In the genomic region with DNA sequence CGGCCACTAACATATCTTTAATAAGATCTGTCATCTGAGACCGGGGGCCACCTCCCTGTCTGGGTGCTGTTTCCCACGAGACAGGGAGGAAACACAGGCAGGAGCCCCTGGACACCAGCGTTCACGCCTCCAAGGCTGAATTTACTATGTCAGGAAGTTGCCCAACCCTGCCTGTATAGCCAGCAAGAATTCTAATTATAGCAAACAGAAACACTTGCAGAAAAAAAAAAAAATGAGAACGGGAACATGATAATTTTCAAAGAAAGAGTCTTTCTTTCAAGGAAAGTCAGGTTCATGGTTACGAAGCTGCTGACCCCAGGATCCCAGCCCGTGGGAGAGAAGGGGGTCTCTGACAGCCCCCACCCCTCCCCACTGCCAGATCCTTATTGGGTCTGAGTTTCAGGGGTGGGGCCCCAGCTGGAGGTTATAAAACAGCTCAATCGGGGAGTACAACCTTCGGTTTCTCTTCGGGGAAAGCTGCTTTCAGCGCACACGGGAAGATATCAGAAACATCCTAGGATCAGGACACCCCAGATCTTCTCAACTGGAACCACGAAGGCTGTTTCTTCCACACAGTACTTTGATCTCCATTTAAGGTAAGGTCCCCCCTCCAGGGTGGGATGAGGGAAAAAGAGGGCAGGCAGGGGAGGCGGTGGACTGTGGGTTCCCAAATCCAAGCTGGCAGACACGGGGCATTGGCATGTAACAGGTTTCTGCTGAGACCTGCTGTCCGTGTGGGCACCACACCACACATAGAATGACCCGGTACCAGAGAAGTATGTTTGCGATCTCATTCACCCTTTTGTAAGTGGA, we compare ENCODE assay signal across 9 cellular contexts. TPM values are rescaled to one million over a fixed set of nuclear protein-coding genes. Genes with fewer than 3 reads are reported as not detected.
DNase-seq lines count a peak whose midpoint lies in the region; ATAC-seq, FAIRE-seq and TF ChIP-seq lines count a peak whose summit lies in the region.
"Had no signal": no experiment of that assay in that cellular context is flagged by ENCODE, and none has a peak within 500 bp of the region (broad histone marks: within the 10 kb centered on the region; RNA-seq: fewer than 3 reads in every experiment).

A gene (plus strand): TSS at position 455 of the 813 bp plus-strand sequence. CDS start 4,981 bp downstream, outside the sequence.

- CTCF ChIA-PET in HepG2 (lab: Yijun Ruan, JAX; ENCODE audit: low intra/inter-chr PET ratio, low total read pairs): no interaction called here

- H3K9me2 ChIP-seq in GM23338 (ENCODE audit: insufficient read depth): no peaks in the 10 kb centered on the region

- TF ChIP-seq EP300 in HepG2 (IDR thresholded peaks at IDR 0.05; ENCODE audit: low read depth in 2 of 2, low read length in 2 of 2) (no peak), HepG2 (CRISPR knock-in tag; IDR thresholded peaks at IDR 0.05; ENCODE audit: borderline replicate concordance) (no peak)

- H3K36me3 ChIP-seq in HepG2 (replicated peaks in 1 of 2; ENCODE audit: control insufficient read depth in 1 of 2, insufficient read depth in 2 of 2, low read length in 2 of 2) (no peaks in the 10 kb centered on the region), GM23338 (ENCODE audit: insufficient read depth) (no peaks in the 10 kb centered on the region)

- H3K27ac Mint-ChIP-seq in activated naive CD4-positive, alpha-beta T cell treated with anti-CD3 and anti-CD28 coated beads, Interleukin-2, amount 50 U/mL, for 72 hours: peak within 1 kb of the TSS; percentile 9 to 74
- no peak within 1 kb of the TSS for H3K27ac Mint-ChIP-seq in GM23338

- POLR2A ChIA-PET in HepG2 (lab: Yijun Ruan, JAX): no interaction called here

- H3K4me1 ChIP-seq in HepG2 (ENCODE audit: insufficient read depth, low read length) (peaks cover 21% of the 10 kb centered on the region), GM23338 (ENCODE audit: insufficient read depth) (no peaks in the 10 kb centered on the region)

- no peaks in the 10 kb centered on the region for H3K36me3 Mint-ChIP-seq in activated T-cell treated with anti-CD3 and anti-CD28 coated beads, Interleukin-2, amount 50 U/mL, for 4 hours (ENCODE audit: insufficient read depth)
- H3K36me3 Mint-ChIP-seq in activated naive CD4-positive, alpha-beta T cell treated with anti-CD3 and anti-CD28 coated beads, Interleukin-2, amount 50 U/mL, for 72 hours: peaks cover 0 to 10% of the 10 kb centered on the region in 2 donors
- H3K36me3 Mint-ChIP-seq in GM23338 (ENCODE audit: low read depth): peaks cover 57% of the 10 kb centered on the region

- intact Hi-C loops in HepG2 (cut with micrococcal nuclease; ENCODE audit: unreplicated experiment): loop anchor here (2.0 kb wide), 1 partner anchor 14 kb away; no protein-coding TSS in a partner anchor

- peak; percentile 57 to 67 for ATAC-seq in activated T-cell treated with anti-CD3 and anti-CD28 coated beads, Interleukin-2, amount 50 U/mL, for 4 hours
- peak; percentile 48 for ATAC-seq in HG03159 (IDR thresholded peaks at IDR 0.05; ENCODE audit: unreplicated experiment)
- ATAC-seq in activated naive CD4-positive, alpha-beta T cell treated with anti-CD3 and anti-CD28 coated beads, Interleukin-2, amount 50 U/mL, for 72 hours: peak in 1 of 2 donors; percentile 66
- ATAC-seq in HepG2: peak; percentile 38
- no peak for ATAC-seq in GM23338

- H3K27me3 Mint-ChIP-seq in activated T-cell treated with anti-CD3 and anti-CD28 coated beads, Interleukin-2, amount 50 U/mL, for 4 hours (ENCODE audit: low read depth): peaks cover 9% of the 10 kb centered on the region
- H3K27me3 Mint-ChIP-seq in GM23338 (ENCODE audit: insufficient read depth, low read depth, poor library complexity): peaks cover 10% of the 10 kb centered on the region

- DNase-seq in activated T-cell treated with anti-CD3 and anti-CD28 coated beads, Interleukin-2, amount 50 U/mL, for 4 hours: no peak
- DNase-seq in activated T-cell treated with anti-CD3 and anti-CD28 coated beads for 4 hours (no peak), HepG2 (ENCODE audit: low spot score) (no peak), superior temporal gyrus (ENCODE audit: extremely low spot score) (peak; percentile 35), GM23338 (ENCODE audit: low spot score) (no peak)
- DNase-seq in activated naive CD4-positive, alpha-beta T cell treated with anti-CD3 and anti-CD28 coated beads, Interleukin-2, amount 50 U/mL, for 72 hours (ENCODE audit: low spot score in 2 of 2): no peak
- no peak for DNase-seq in stimulated activated CD4-positive, alpha-beta T cell treated with anti-CD3 and anti-CD28 coated beads, Interleukin-2, amount 100 ng/mL, for 48 hours

- TF ChIP-seq CTCF in HepG2 (CRISPR knock-in tag; IDR thresholded peaks at IDR 0.05) (no peak), GM23338 (conservative IDR thresholded peaks at IDR 0.05; ENCODE audit: low read depth in 2 of 2) (no peak)

- H2AFZ ChIP-seq in HepG2 (ENCODE audit: low read length): no peak within 1 kb of the TSS
- H2AFZ ChIP-seq in GM23338: no peak within 1 kb of the TSS

- peak within 1 kb of the TSS; percentile 43 for H3K4me2 ChIP-seq in HepG2 (ENCODE audit: low read depth, low read length)
- H3K4me2 ChIP-seq in GM23338: no peak within 1 kb of the TSS

- in situ Hi-C loops in HepG2 (cut with HindIII; ENCODE audit: extremely low pct_ligation_motif_present, low pct_unique_long_range_greater_than_20kb): no loop called here

- peaks cover 12% of the 10 kb centered on the region for H3K4me1 Mint-ChIP-seq in activated T-cell treated with anti-CD3 and anti-CD28 coated beads, Interleukin-2, amount 50 U/mL, for 4 hours (ENCODE audit: low read depth)
- H3K4me1 Mint-ChIP-seq in GM23338: no peaks in the 10 kb centered on the region

- H3K27me3 ChIP-seq in HepG2 (ENCODE audit: control insufficient read depth in 1 of 2, insufficient read depth in 2 of 2, low read length in 2 of 2) (no peaks in the 10 kb centered on the region), GM23338 (ENCODE audit: insufficient read depth) (no peaks in the 10 kb centered on the region)

- TF ChIP-seq RAD21 in HepG2 (CRISPR knock-in tag; IDR thresholded peaks at IDR 0.05): no peak

- TF ChIP-seq POLR2A in HepG2 (IDR thresholded peaks at IDR 0.05; ENCODE audit: insufficient read depth in 1 of 2, low read depth in 2 of 2, low read length in 2 of 2): no peak

- 0 out of 2 replicates have a peak, but pooled peaks cover 4% of the 10 kb centered on the region for H3F3A ChIP-seq in GM23338 (replicated peaks; ENCODE audit: low read depth)

- 8% methylated on average over 17 of the region's 19 CpGs for WGBS in HepG2 (ENCODE audit: low lambda C conversion rate)

- H3K4me3 ChIP-seq in HepG2 (replicated peaks in 1 of 3; ENCODE audit: insufficient read depth in 1 of 3, low read depth in 2 of 3, low read length in 3 of 3) (no peak within 1 kb of the TSS; a peak in 1 of 6 replicates), GM23338 (no peak within 1 kb of the TSS)

- BruUV-seq in HepG2 (replicated peaks; lab: Mats Ljungman, UMichigan): no TSS peak

- H3K27ac ChIP-seq in HepG2 (ENCODE audit: extremely low read length, insufficient read depth, low read length) (no peak within 1 kb of the TSS), GM23338 (ENCODE audit: low read depth) (no peak within 1 kb of the TSS)

- H4K20me1 ChIP-seq in HepG2 (ENCODE audit: insufficient read depth, low read length): no peaks in the 10 kb centered on the region
- H4K20me1 ChIP-seq in GM23338 (replicated peaks; ENCODE audit: insufficient read depth): no peaks in the 10 kb centered on the region

- H3K79me2 ChIP-seq in HepG2 (ENCODE audit: insufficient read depth, low read length): no peaks in the 10 kb centered on the region
- H3K79me2 ChIP-seq in GM23338 (replicated peaks; ENCODE audit: insufficient read depth): no peaks in the 10 kb centered on the region

- FAIRE-seq in HepG2 (lab: Jason Lieb, UNC): no peak

- H3K4me3 Mint-ChIP-seq in activated T-cell treated with anti-CD3 and anti-CD28 coated beads, Interleukin-2, amount 50 U/mL, for 4 hours: peak within 1 kb of the TSS; percentile 84
- H3K4me3 Mint-ChIP-seq in GM23338: no peak within 1 kb of the TSS

- no peaks in the 10 kb centered on the region for H3K9me3 ChIP-seq in HepG2 (ENCODE audit: low read length)

- H3K9me3 Mint-ChIP-seq in activated T-cell treated with anti-CD3 and anti-CD28 coated beads, Interleukin-2, amount 50 U/mL, for 4 hours: no peaks in the 10 kb centered on the region
- H3K9me3 Mint-ChIP-seq in activated naive CD4-positive, alpha-beta T cell treated with anti-CD3 and anti-CD28 coated beads, Interleukin-2, amount 50 U/mL, for 72 hours: no peaks in the 10 kb centered on the region
- peaks cover 95% of the 10 kb centered on the region for H3K9me3 Mint-ChIP-seq in GM23338

- no peak within 1 kb of the TSS for H3K9ac ChIP-seq in HepG2 (ENCODE audit: insufficient read depth, low read depth, low read length)

TF ChIP-seq in HepG2, 621 proteins besides CTCF, POLR2A, EP300 and RAD21 (continues in another document):
- no peak for TF ChIP-seq ZNF766 (CRISPR knock-in tag; IDR thresholded peaks at IDR 0.05; ENCODE audit: borderline replicate concordance)

RNA-seq across cellular contexts. Expression of the gene that starts here (rescaled TPM):
- under 1 TPM; 0.34 to 0.76 (median 0.76) TPM for total RNA-seq in activated T-cell treated with anti-CD3 and anti-CD28 coated beads, Interleukin-2, amount 50 U/mL, for 4 hours
- total RNA-seq in activated naive CD4-positive, alpha-beta T cell treated with anti-CD3 and anti-CD28 coated beads, Interleukin-2, amount 50 U/mL, for 72 hours: under 1 TPM; 0.41 to 0.73 TPM
- total RNA-seq in HepG2 (2016; rRNA removed; fragmentation: Illumina TruSeq; extraction: Trizol): not detected in 2 replicates
- not detected in 2 replicates for total RNA-seq in HepG2 (2016; cell fraction: cytosol; rRNA removed; fragmentation: Illumina TruSeq; extraction: Trizol; ENCODE audit: low read depth)
- not detected in 2 replicates for total RNA-seq in HepG2 (2016; cell fraction: insoluble cytoplasmic fraction; rRNA removed; fragmentation: Illumina TruSeq; extraction: Trizol)
- total RNA-seq in HepG2 (2016; cell fraction: membrane; rRNA removed; fragmentation: Illumina TruSeq; extraction: Trizol): not detected in 2 replicates
- total RNA-seq in HepG2 (2016; cell fraction: nucleus; rRNA removed; fragmentation: Illumina TruSeq; extraction: Trizol): not detected in 2 replicates
- polyA plus RNA-seq in HepG2 (2011; rRNA removed) (not detected in 2 replicates), GM23338 (2016; fragmentation: Nextera tagmentation; extraction: Ambion mirVana) (0.78 and 0.86 TPM in 2 replicates)
- not detected in 2 replicates for polyA plus RNA-seq in HepG2 (2011; cell fraction: cytosol; rRNA removed)
- polyA plus RNA-seq in HepG2 (2011; cell fraction: nucleus; rRNA removed): not detected in 2 replicates
- 0.11 and 0.40 TPM in 2 replicates for polyA plus RNA-seq in HepG2 (2012)
- polyA plus RNA-seq in HepG2 (2016; cell fraction: cytosol; fragmentation: Illumina TruSeq; extraction: Trizol; ENCODE audit: low read depth): not detected in 2 replicates
- not detected in 2 replicates for polyA plus RNA-seq in HepG2 (2016; cell fraction: insoluble cytoplasmic fraction; fragmentation: Illumina TruSeq; extraction: Trizol; ENCODE audit: low read depth)
- not detected in 2 replicates for polyA plus RNA-seq in HepG2 (2016; cell fraction: membrane; fragmentation: Illumina TruSeq; extraction: Trizol; ENCODE audit: low read depth)
- polyA plus RNA-seq in HepG2 (2016; cell fraction: nucleus; fragmentation: Illumina TruSeq; extraction: Trizol; ENCODE audit: insufficient read depth, low read depth): not detected in 2 replicates
- 0.52 TPM in 1 of 2 replicates, not detected in the other for polyA minus RNA-seq in HepG2 (2011; rRNA and poly(A)+ RNA removed; ENCODE audit: low replicate concordance)
- polyA minus RNA-seq in HepG2 (2011; cell fraction: cytosol; rRNA and poly(A)+ RNA removed): not detected in 2 replicates
- polyA minus RNA-seq in HepG2 (2011; cell fraction: nucleus; rRNA and poly(A)+ RNA removed): not detected in 2 replicates
- 0.39 TPM in 1 of 2 replicates, not detected in the other for total RNA-seq in GM23338 (2014; rRNA removed; shearing (Covaris generic))
- total RNA-seq: Daoy had no signal

Comparison
In these comparisons a context has a peak if more than half of its experiments do, and no peak if none do; other contexts are left out.
1. Peak in ATAC-seq in activated T-cell treated with anti-CD3 and anti-CD28 coated beads, Interleukin-2, amount 50 U/mL, for 4 hours; RNA of the gene not detected or under 1 TPM.
2. Peak in ATAC-seq and H3K4me2 ChIP-seq in HepG2; RNA of the gene not detected or under 1 TPM.